Comparison of ENCODE assay signal across 14 cellular contexts in genomic region chr4:183628189-183628588, GRCh38.
A peak's percentile ranks its signal among the peaks of the same experiment; 100 is the strongest.
DNase-seq lines count a peak whose midpoint lies in the region; ATAC-seq and TF ChIP-seq lines count a peak whose summit lies in the region.
"Had no signal": no experiment of that assay in that cellular context is flagged by ENCODE, and none has a peak within 500 bp of the region (broad histone marks: within the 10 kb centered on the region; RNA-seq: fewer than 3 reads in every experiment).

No MANE protein-coding gene starts in this region.

- no peaks in the 10 kb centered on the region for H3K27me3 Mint-ChIP-seq in nephron (ENCODE audit: low read depth)
- peaks cover 16% of the 10 kb centered on the region for H3K27me3 Mint-ChIP-seq in stimulated activated memory B cell treated with anti-CD40 and anti-IgM and Interleukin-4, amounts not matched to agents 10 μg/mL and 1 μg/mL and 100 μg/mL, for 72 hours

- H3K4me3 Mint-ChIP-seq in nephron = no peak overlapping the region
- H3K4me3 Mint-ChIP-seq in stimulated activated memory B cell treated with anti-CD40 and anti-IgM and Interleukin-4, amounts not matched to agents 10 μg/mL and 1 μg/mL and 100 μg/mL, for 72 hours = no peak overlapping the region
- H3K4me3 Mint-ChIP-seq: CD14-positive monocyte; CD8-positive, alpha-beta memory T cell; GM23338; H9; IgD-negative memory B cell had no signal

- peaks cover 12% of the 10 kb centered on the region for H3K4me1 Mint-ChIP-seq in nephron
- no peaks in the 10 kb centered on the region for H3K4me1 Mint-ChIP-seq in stimulated activated memory B cell treated with anti-CD40 and anti-IgM and Interleukin-4, amounts not matched to agents 10 μg/mL and 1 μg/mL and 100 μg/mL, for 72 hours
- H3K4me1 Mint-ChIP-seq: CD14-positive monocyte; CD8-positive, alpha-beta memory T cell; GM23338; H9; IgD-negative memory B cell had no signal

- DNase-seq in NCI-H524 (lab: John Stamatoyannopoulos, UW) (peak; percentile 31 to 55), NCI-H524 treated with DMSO at 0.1 percent for 48 hours (lab: John Stamatoyannopoulos, UW) (no peak), NCI-H2171 treated with DMSO at 0.1 percent for 48 hours (lab: John Stamatoyannopoulos, UW) (peak; percentile 78), CD1c-positive myeloid dendritic cell (ENCODE audit: extremely low spot score) (no peak), globus pallidus (ENCODE audit: low spot score) (no peak)
- DNase-seq: CD8-positive, alpha-beta memory T cell; DMS79; H9 had no signal

- no peaks in the 10 kb centered on the region for H3K36me3 Mint-ChIP-seq in nephron (ENCODE audit: low read depth)
- no peaks in the 10 kb centered on the region for H3K36me3 Mint-ChIP-seq in stimulated activated memory B cell treated with anti-CD40 and anti-IgM and Interleukin-4, amounts not matched to agents 10 μg/mL and 1 μg/mL and 100 μg/mL, for 72 hours
- H3K36me3 Mint-ChIP-seq: CD14-positive monocyte; CD8-positive, alpha-beta memory T cell; IgD-negative memory B cell had no signal

- H3K9me3 Mint-ChIP-seq in nephron = no peaks in the 10 kb centered on the region
- no peaks in the 10 kb centered on the region for H3K9me3 Mint-ChIP-seq in stimulated activated memory B cell treated with anti-CD40 and anti-IgM and Interleukin-4, amounts not matched to agents 10 μg/mL and 1 μg/mL and 100 μg/mL, for 72 hours
- H3K9me3 Mint-ChIP-seq: CD14-positive monocyte; CD8-positive, alpha-beta memory T cell; GM23338; H9; IgD-negative memory B cell had no signal

- TF ChIP-seq POLR2A in GM18505 (IDR thresholded peaks at IDR 0.05; ENCODE audit: borderline replicate concordance, extremely low read depth, insufficient read depth, insufficient read length) = no peak

- TF ChIP-seq CTCF in nephron (IDR thresholded peaks at IDR 0.05; ENCODE audit: unreplicated experiment in 3 of 3) = no peak

- peak overlapping the region in 2 of 3 experiments; percentile 12 to 21 for H3K27ac Mint-ChIP-seq in nephron
- no peak overlapping the region for H3K27ac Mint-ChIP-seq in stimulated activated memory B cell treated with anti-CD40 and anti-IgM and Interleukin-4, amounts not matched to agents 10 μg/mL and 1 μg/mL and 100 μg/mL, for 72 hours
- H3K27ac Mint-ChIP-seq: CD14-positive monocyte, GM23338, H9, IgD-negative memory B cell had no signal

- ATAC-seq in GM18505 (IDR thresholded peaks at IDR 0.05; ENCODE audit: unreplicated experiment) = no peak
- ATAC-seq in stimulated activated memory B cell treated with anti-CD40 and anti-IgM and Interleukin-4, amounts not matched to agents 10 μg/mL and 1 μg/mL and 100 μg/mL, for 72 hours = no peak
- ATAC-seq: GM23338 had no signal

Comparison
In these comparisons a context has a peak if more than half of its experiments do, and no peak if none do; other contexts are left out.
1. DNase-seq: peak in NCI-H524 (2 of 2) and NCI-H2171 treated with DMSO at 0.1 percent for 48 hours (single experiment); none in NCI-H524 treated with DMSO at 0.1 percent for 48 hours (single experiment), CD1c-positive myeloid dendritic cell (single experiment) and globus pallidus (single experiment).